In the genomic region with DNA sequence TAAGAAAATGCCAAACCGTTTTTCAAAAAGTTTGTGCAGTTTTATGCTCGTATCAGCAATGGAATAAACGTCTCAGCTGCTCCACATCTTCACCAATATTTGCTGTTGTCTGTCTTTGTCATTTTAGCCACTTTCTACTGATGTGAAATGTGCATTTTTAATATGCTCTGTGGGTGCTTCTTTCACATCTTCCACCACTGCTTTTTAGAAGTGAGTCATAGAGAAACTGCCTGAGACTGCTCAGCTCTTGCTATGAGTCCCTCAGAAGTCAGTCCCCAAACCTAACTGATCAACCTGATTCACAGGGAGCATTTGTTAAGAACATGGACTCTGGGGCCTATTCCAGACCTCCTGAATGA, we compare ENCODE assay signal across 10 cellular contexts. TPM values are rescaled to one million over a fixed set of nuclear protein-coding genes. Genes with fewer than 3 reads are reported as not detected.
A peak's percentile ranks its signal among the peaks of the same experiment; 100 is the strongest.
DNase-seq lines count a peak whose midpoint lies in the region; ATAC-seq lines count a peak whose summit lies in the region.
"Had no signal": no experiment of that assay in that cellular context is flagged by ENCODE, and none has a peak within 500 bp of the region (broad histone marks: within the 10 kb centered on the region; RNA-seq: fewer than 3 reads in every experiment).

No MANE protein-coding gene starts in this region.

- peaks cover 9% of the 10 kb centered on the region for H3K9me3 ChIP-seq in T-helper 17 cell (ENCODE audit: control insufficient read depth, low read length, poor library complexity, severe bottlenecking)
- H3K9me3 ChIP-seq: prostate gland had no signal

- H3K27me3 Mint-ChIP-seq in activated naive CD4-positive, alpha-beta T cell treated with anti-CD3 and anti-CD28 coated beads for 36 hours (ENCODE audit: low read depth), result no peaks in the 10 kb centered on the region
- H3K27me3 Mint-ChIP-seq in activated naive CD4-positive, alpha-beta T cell treated with anti-CD3 and anti-CD28 coated beads, Interleukin-2, amount 10 ng/mL, durations not matched to agents 7 days and 5 days, result peaks cover 4% of the 10 kb centered on the region
- H3K27me3 Mint-ChIP-seq in stimulated activated memory B cell treated with anti-CD40 and anti-IgM and Interleukin-4, amounts not matched to agents 10 μg/mL and 1 μg/mL and 100 μg/mL, for 72 hours, result peaks cover 9% of the 10 kb centered on the region
- no peaks in the 10 kb centered on the region for H3K27me3 Mint-ChIP-seq in T-helper 17 cell

- ATAC-seq in GM21528 (IDR thresholded peaks at IDR 0.05; ENCODE audit: low FRiP score, unreplicated experiment) (peak; percentile 98), HG03159 (IDR thresholded peaks at IDR 0.05; ENCODE audit: unreplicated experiment) (peak; percentile 99), T-helper 17 cell (no peak)
- peak; percentile 88 for ATAC-seq in stimulated activated memory B cell treated with anti-CD40 and anti-IgM and Interleukin-4, amounts not matched to agents 10 μg/mL and 1 μg/mL and 100 μg/mL, for 72 hours

- peak overlapping the region; percentile 82 for H3K27ac Mint-ChIP-seq in activated naive CD4-positive, alpha-beta T cell treated with anti-CD3 and anti-CD28 coated beads for 36 hours
- no peak overlapping the region for H3K27ac Mint-ChIP-seq in activated naive CD4-positive, alpha-beta T cell treated with anti-CD3 and anti-CD28 coated beads, Interleukin-2, amount 10 ng/mL, durations not matched to agents 7 days and 5 days
- H3K27ac Mint-ChIP-seq in stimulated activated memory B cell treated with anti-CD40 and anti-IgM and Interleukin-4, amounts not matched to agents 10 μg/mL and 1 μg/mL and 100 μg/mL, for 72 hours, result no peak overlapping the region
- no peak overlapping the region for H3K27ac Mint-ChIP-seq in T-helper 17 cell

- peaks cover 1% of the 10 kb centered on the region for H3K36me3 Mint-ChIP-seq in activated naive CD4-positive, alpha-beta T cell treated with anti-CD3 and anti-CD28 coated beads for 36 hours (ENCODE audit: low read depth)
- no peaks in the 10 kb centered on the region for H3K36me3 Mint-ChIP-seq in activated naive CD4-positive, alpha-beta T cell treated with anti-CD3 and anti-CD28 coated beads, Interleukin-2, amount 10 ng/mL, durations not matched to agents 7 days and 5 days
- peaks cover 5% of the 10 kb centered on the region for H3K36me3 Mint-ChIP-seq in stimulated activated memory B cell treated with anti-CD40 and anti-IgM and Interleukin-4, amounts not matched to agents 10 μg/mL and 1 μg/mL and 100 μg/mL, for 72 hours
- no peaks in the 10 kb centered on the region for H3K36me3 Mint-ChIP-seq in T-helper 17 cell (ENCODE audit: low read depth)

- CTCF ChIA-PET in activated naive CD4-positive, alpha-beta T cell treated with anti-CD3 and anti-CD28 coated beads for 36 hours (lab: Charles Lee), result interaction anchor here (0.6 to 1.8 kb wide), 3 partner anchors 10 to 95 kb away, joined by 4 to 5 read pairs (median 5); no protein-coding TSS in a partner anchor
- CTCF ChIA-PET in activated naive CD4-positive, alpha-beta T cell treated with anti-CD3 and anti-CD28 coated beads, Interleukin-2, amount 10 ng/mL, durations not matched to agents 7 days and 5 days (lab: Charles Lee), result interaction anchor here (1.0 to 1.7 kb wide), 5 partner anchors 11 to 94 kb away, joined by 3 to 6 read pairs (median 5); no protein-coding TSS in a partner anchor

- intact Hi-C loops in activated naive CD4-positive, alpha-beta T cell treated with anti-CD3 and anti-CD28 coated beads for 36 hours (cut with micrococcal nuclease), result loop anchor here (1.0 to 2.0 kb wide), 11 partner anchors 11 to 583 kb away; a partner anchor contains a TSS

- DNase-seq in activated naive CD4-positive, alpha-beta T cell treated with anti-CD3 and anti-CD28 coated beads for 36 hours, result peak; percentile 56
- DNase-seq in activated naive CD4-positive, alpha-beta T cell treated with anti-CD3 and anti-CD28 coated beads, Interleukin-2, amount 10 ng/mL, durations not matched to agents 7 days and 5 days, result no peak
- DNase-seq in NCI-H1092 treated with DMSO at 0.1 percent for 48 hours (lab: John Stamatoyannopoulos, UW) (no peak), T-helper 17 cell (no peak), NCI-H1105 treated with DMSO at 0.1 percent for 48 hours (lab: John Stamatoyannopoulos, UW) (no peak)
- DNase-seq: stimulated activated CD8-positive, alpha-beta memory T cell treated with anti-CD3 and anti-CD28 coated beads, Interleukin-4, amount 100 ng/mL, for 48 hours had no signal

- H3K9me3 Mint-ChIP-seq in activated naive CD4-positive, alpha-beta T cell treated with anti-CD3 and anti-CD28 coated beads for 36 hours, result peaks cover 2% of the 10 kb centered on the region
- peaks cover 2% of the 10 kb centered on the region for H3K9me3 Mint-ChIP-seq in activated naive CD4-positive, alpha-beta T cell treated with anti-CD3 and anti-CD28 coated beads, Interleukin-2, amount 10 ng/mL, durations not matched to agents 7 days and 5 days
- H3K9me3 Mint-ChIP-seq in stimulated activated memory B cell treated with anti-CD40 and anti-IgM and Interleukin-4, amounts not matched to agents 10 μg/mL and 1 μg/mL and 100 μg/mL, for 72 hours, result peaks cover 8% of the 10 kb centered on the region

- H3K4me1 Mint-ChIP-seq in activated naive CD4-positive, alpha-beta T cell treated with anti-CD3 and anti-CD28 coated beads for 36 hours (ENCODE audit: low read depth), result peaks cover 16% of the 10 kb centered on the region
- peaks cover 8% of the 10 kb centered on the region for H3K4me1 Mint-ChIP-seq in activated naive CD4-positive, alpha-beta T cell treated with anti-CD3 and anti-CD28 coated beads, Interleukin-2, amount 10 ng/mL, durations not matched to agents 7 days and 5 days
- H3K4me1 Mint-ChIP-seq in stimulated activated memory B cell treated with anti-CD40 and anti-IgM and Interleukin-4, amounts not matched to agents 10 μg/mL and 1 μg/mL and 100 μg/mL, for 72 hours, result peaks cover 10% of the 10 kb centered on the region
- H3K4me1 Mint-ChIP-seq in T-helper 17 cell, result peaks cover 3% of the 10 kb centered on the region

- H3K4me3 Mint-ChIP-seq in activated naive CD4-positive, alpha-beta T cell treated with anti-CD3 and anti-CD28 coated beads for 36 hours, result no peak overlapping the region
- H3K4me3 Mint-ChIP-seq in activated naive CD4-positive, alpha-beta T cell treated with anti-CD3 and anti-CD28 coated beads, Interleukin-2, amount 10 ng/mL, durations not matched to agents 7 days and 5 days, result no peak overlapping the region
- no peak overlapping the region for H3K4me3 Mint-ChIP-seq in stimulated activated memory B cell treated with anti-CD40 and anti-IgM and Interleukin-4, amounts not matched to agents 10 μg/mL and 1 μg/mL and 100 μg/mL, for 72 hours
- H3K4me3 Mint-ChIP-seq in T-helper 17 cell, result no peak overlapping the region

RNA-seq across cellular contexts. Expression of a gene that starts 41.0 kb away (rescaled TPM):
- total RNA-seq in activated naive CD4-positive, alpha-beta T cell treated with anti-CD3 and anti-CD28 coated beads for 36 hours, result 10 to 100 TPM; 22.8 to 24.0 TPM
- total RNA-seq in T-helper 17 cell, result 10 to 100 TPM; 76.5 to 89.0 TPM
